ENCODE assay signal across 8 cellular contexts in genomic region chr17:44014133-44014436, GRCh38. TPM values are rescaled to one million over a fixed set of nuclear protein-coding genes. Genes with fewer than 3 reads are reported as not detected.
A peak's percentile ranks its signal among the peaks of the same experiment; 100 is the strongest.
DNase-seq lines count a peak whose midpoint lies in the region; ATAC-seq, FAIRE-seq and TF ChIP-seq lines count a peak whose summit lies in the region.

No MANE protein-coding gene starts in this region.

- peak overlapping the region; percentile 96 for H3K27ac Mint-ChIP-seq in T-helper 17 cell

- no peaks in the 10 kb centered on the region for H3K27me3 Mint-ChIP-seq in T-helper 17 cell

- no peaks in the 10 kb centered on the region for H3K9me3 ChIP-seq in T-helper 17 cell (ENCODE audit: control insufficient read depth, low read length, poor library complexity, severe bottlenecking)

- peaks cover 7% of the 10 kb centered on the region for H3K4me1 Mint-ChIP-seq in T-helper 17 cell

- no peak for ATAC-seq in T-helper 17 cell
- peak; percentile 6 to 28 for ATAC-seq in left cardiac atrium

- H3K36me3 Mint-ChIP-seq in T-helper 17 cell (ENCODE audit: low read depth) = peaks cover 8% of the 10 kb centered on the region

- TF ChIP-seq POLR2A in GM12892 (IDR thresholded peaks at IDR 0.05; ENCODE audit: low read depth, low read length) = no peak

- H3K4me3 Mint-ChIP-seq in T-helper 17 cell = peak overlapping the region; percentile 100

- peak; percentile 33 for FAIRE-seq in GM12892 (lab: Jason Lieb, UNC)

- H3K4me3 ChIP-seq in skeletal muscle cell (ENCODE audit: low read depth, low read length) = peak overlapping the region; percentile 98

- DNase-seq in GM12892 (ENCODE audit: insufficient read length) = no peak
- no peak for DNase-seq in T-helper 17 cell
- no peak for DNase-seq in left cardiac atrium
- DNase-seq in skeletal muscle cell (ENCODE audit: low read depth) = no peak
- DNase-seq in SW480 (ENCODE audit: low spot score) = no peak
- DNase-seq in kidney glomerular epithelial cell (lab: John Stamatoyannopoulos, UW) = no peak
- DNase-seq in glomerular visceral epithelial cell (ENCODE audit: extremely low spot score) = no peak
- no peak for DNase-seq in GOT3 (lab: John Stamatoyannopoulos, UW)

- intact Hi-C loops in left cardiac atrium (cut with DNase I) = loop anchor here in 1 of 2 donors (5.0 kb wide), 1 partner anchor 103 kb away; no protein-coding TSS in a partner anchor

RNA-seq across cellular contexts. Expression of gene TMEM101, which starts 0.7 kb away (rescaled TPM):
- polyA plus RNA-seq in GM12892 (2012; ENCODE audit: missing spikeins) = 27.7 TPM
- total RNA-seq in T-helper 17 cell (10 to 100 TPM; 10.5 to 11.8 TPM), left cardiac atrium (10 to 100 TPM; 16.1 to 17.5 TPM)

RNA-seq across cellular contexts. Expression of gene NAGS, which starts 9.7 kb away (rescaled TPM):
- 0.47 TPM for polyA plus RNA-seq in GM12892 (2012; ENCODE audit: missing spikeins)
- under 1 TPM; 0.21 to 0.42 TPM for total RNA-seq in T-helper 17 cell
- 1 to 10 TPM; 1.3 to 1.4 TPM for total RNA-seq in left cardiac atrium

RNA-seq across cellular contexts. Expression of gene LSM12, which starts 52.4 kb away (rescaled TPM):
- 57.6 TPM for polyA plus RNA-seq in GM12892 (2012; ENCODE audit: missing spikeins)
- total RNA-seq in T-helper 17 cell = 10 to 100 TPM; 35.3 to 46.5 TPM
- 10 to 100 TPM; 39.4 to 57.5 TPM for total RNA-seq in left cardiac atrium

RNA-seq across cellular contexts. Expression of gene G6PC3, which starts 56.5 kb away (rescaled TPM):
- polyA plus RNA-seq in GM12892 (2012; ENCODE audit: missing spikeins) = 21.7 TPM
- total RNA-seq in T-helper 17 cell (10 to 100 TPM; 10.9 to 13.8 TPM), left cardiac atrium (10 to 100 TPM; 32.9 to 44.4 TPM)
